ENCODE assay signal across 8 cellular contexts in genomic region chr1:218165687-218166088, GRCh38.
DNase-seq lines count a peak whose midpoint lies in the region; ATAC-seq and TF ChIP-seq lines count a peak whose summit lies in the region.

No MANE protein-coding gene starts in this region.

- TF ChIP-seq POLR2A in lower leg skin (IDR thresholded peaks at IDR 0.05): no peak

- intact Hi-C loops in left ventricle myocardium inferior (cut with micrococcal nuclease) (no loop called here), Right ventricle myocardium superior (cut with DNase I) (no loop called here), lower leg skin (cut with DNase I; ENCODE audit: low total_unique reads) (no loop called here), upper lobe of right lung (cut with DNase I) (no loop called here), posterior vena cava (cut with DNase I) (no loop called here)

- H3K4me3 ChIP-seq in left ventricle myocardium inferior: peak overlapping the region; percentile 76
- peak overlapping the region; percentile 19 for H3K4me3 ChIP-seq in lower leg skin (ENCODE audit: low read depth, poor library complexity, severe bottlenecking)
- peak overlapping the region; percentile 44 for H3K4me3 ChIP-seq in upper lobe of right lung

- no peaks in the 10 kb centered on the region for H3K9me3 ChIP-seq in left ventricle myocardium inferior (replicated peaks)
- no peaks in the 10 kb centered on the region for H3K9me3 ChIP-seq in upper lobe of right lung

- ATAC-seq in Right ventricle myocardium superior (ENCODE audit: poor library complexity) (no peak), upper lobe of right lung (no peak)

- peak overlapping the region; percentile 94 for H3K27ac ChIP-seq in left ventricle myocardium inferior (replicated peaks)
- no peak overlapping the region for H3K27ac ChIP-seq in upper lobe of right lung

- H3K36me3 ChIP-seq in left ventricle myocardium inferior (no peaks in the 10 kb centered on the region), upper lobe of right lung (no peaks in the 10 kb centered on the region)

- H3K27me3 Mint-ChIP-seq in activated naive CD8-positive, alpha-beta T cell: peaks cover 32% of the 10 kb centered on the region

- peaks cover 26% of the 10 kb centered on the region for H3K4me1 ChIP-seq in left ventricle myocardium inferior
- peaks cover 10% of the 10 kb centered on the region for H3K4me1 ChIP-seq in upper lobe of right lung

- no peaks in the 10 kb centered on the region for H3K36me3 Mint-ChIP-seq in activated naive CD8-positive, alpha-beta T cell

- H3K4me1 Mint-ChIP-seq in activated naive CD8-positive, alpha-beta T cell (ENCODE audit: low read depth): peaks cover 18% of the 10 kb centered on the region

- peak overlapping the region; percentile 76 for H3K4me3 Mint-ChIP-seq in activated naive CD8-positive, alpha-beta T cell

- H3K27me3 ChIP-seq in left ventricle myocardium inferior (ENCODE audit: low read depth): peaks cover 99% of the 10 kb centered on the region
- peaks cover 97% of the 10 kb centered on the region for H3K27me3 ChIP-seq in upper lobe of right lung

- H3K27ac Mint-ChIP-seq in activated naive CD8-positive, alpha-beta T cell: no peak overlapping the region

- 7 to 8% methylated on average over 11 of the region's 11 CpGs for WGBS in lower leg skin, 2 donors

- TF ChIP-seq CTCF in left ventricle myocardium inferior (IDR thresholded peaks at IDR 0.05; ENCODE audit: borderline replicate concordance): no peak
- TF ChIP-seq CTCF in lower leg skin (IDR thresholded peaks at IDR 0.05): no peak
- TF ChIP-seq CTCF in upper lobe of right lung (IDR thresholded peaks at IDR 0.05): no peak

- peaks cover 5% of the 10 kb centered on the region for H3K9me3 Mint-ChIP-seq in activated naive CD8-positive, alpha-beta T cell (ENCODE audit: low read depth)

- DNase-seq in left ventricle myocardium inferior (no peak), Right ventricle myocardium superior (no peak), lower leg skin (ENCODE audit: low spot score in 2 of 2) (no peak), upper lobe of right lung (no peak), SIG-M5 treated with dmso at 0.1 percent for 504 hours (lab: John Stamatoyannopoulos, UW; ENCODE audit: unreplicated experiment) (no peak), posterior vena cava (ENCODE audit: low spot score) (no peak)
- DNase-seq in effector CD4-positive, alpha-beta T cell: no peak

Comparison
In these comparisons a context has a peak if more than half of its experiments do, and no peak if none do; other contexts are left out.
1. H3K4me3 ChIP-seq: peak in every context shown above with its lines; median percentile 76 in left ventricle myocardium inferior; 44 in upper lobe of right lung; 19 in lower leg skin.